1 cellular context compared by ENCODE assay signal in genomic region chr17:56681561-56682266, GRCh38.
TF ChIP-seq lines count a peak whose summit lies in the region.

No MANE protein-coding gene starts in this region.

TF ChIP-seq in GM12878, 131 proteins besides CTCF, POLR2A, EP300 and RAD21 (continued from another document):
- no peak for TF ChIP-seq ZBTB11 (CRISPR knock-in tag; IDR thresholded peaks at IDR 0.05)
